Comparison of ENCODE assay signal across 21 cellular contexts in the genomic region with DNA sequence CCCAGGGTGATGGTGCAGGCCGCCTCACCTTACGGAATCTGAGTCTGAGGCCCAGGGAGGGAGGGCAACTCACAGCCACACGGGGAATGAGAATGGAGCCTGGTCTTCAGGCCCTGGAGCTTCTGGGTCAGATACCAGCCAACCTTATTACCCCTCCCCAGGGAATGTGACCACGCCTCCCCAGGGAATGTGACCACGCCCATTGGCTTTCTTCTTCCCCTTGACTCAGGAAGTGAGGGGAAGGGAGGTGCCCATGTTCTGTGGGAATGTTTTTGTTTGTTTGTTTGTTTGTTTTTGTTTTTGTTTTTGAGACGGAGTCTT. TPM values are rescaled to one million over a fixed set of nuclear protein-coding genes. Genes with fewer than 3 reads are reported as not detected.
A peak's percentile ranks its signal among the peaks of the same experiment; 100 is the strongest.
DNase-seq lines count a peak whose midpoint lies in the region; ATAC-seq, FAIRE-seq and TF ChIP-seq lines count a peak whose summit lies in the region.
"Had no signal": no experiment of that assay in that cellular context is flagged by ENCODE, and none has a peak within 500 bp of the region (broad histone marks: within the 10 kb centered on the region; RNA-seq: fewer than 3 reads in every experiment).

No MANE protein-coding gene starts in this region.

- no peak for TF ChIP-seq POLR2A in H54 (IDR thresholded peaks at IDR 0.05; ENCODE audit: low read depth, low read length)

- no peak for ATAC-seq in HG03045 (IDR thresholded peaks at IDR 0.05; ENCODE audit: unreplicated experiment)
- ATAC-seq: activated CD8-positive, alpha-beta T cell treated with anti-CD3 and anti-CD28 coated beads for 36 hours; psoas muscle had no signal

- DNase-seq in A172 (ENCODE audit: low spot score) (peak; percentile 45), H54 (ENCODE audit: insufficient read length, low spot score) (peak; percentile 12), SW480 (ENCODE audit: low spot score) (peak; percentile 75), iPS-NIHi7 (ENCODE audit: extremely low spot score) (peak; percentile 54), 8988T (no peak), NCI-H2196 (lab: John Stamatoyannopoulos, UW; ENCODE audit: unreplicated experiment) (no peak)
- no peak for DNase-seq in stimulated activated CD4-positive, alpha-beta T cell treated with anti-CD3 and anti-CD28 coated beads, Interleukin-4, amount 100 ng/mL, for 24 hours
- DNase-seq: ACHN; activated CD8-positive, alpha-beta T cell treated with anti-CD3 and anti-CD28 coated beads for 36 hours; activated naive CD4-positive, alpha-beta T cell treated with anti-CD3 and anti-CD28 coated beads, Interleukin-2, amount 50 U/mL, for 16 hours; activated T-cell treated with anti-CD3 and anti-CD28 coated beads, Interleukin-2, amount 50 U/mL, for 1 hour; DMS153; hippocampal formation; KG1; NCI-H1105; NCI-H69; psoas muscle; stimulated activated CD8-positive, alpha-beta memory T cell treated with anti-CD3 and anti-CD28 coated beads, Interleukin-4, amount 100 ng/mL, for 48 hours; uterus had no signal

- FAIRE-seq in H54 (lab: Jason Lieb, UNC): no peak
- FAIRE-seq: endometrium had no signal

RNA-seq across cellular contexts. Expression of a gene that starts 57.5 kb away (rescaled TPM):
- 41.7 and 47.5 TPM in 2 replicates for total RNA-seq in A172 (2014; rRNA removed; shearing (Covaris generic))

Comparison
In these comparisons a context has a peak if more than half of its experiments do, and no peak if none do; other contexts are left out.
1. DNase-seq: peak in A172 (single experiment), H54 (single experiment), SW480 (single experiment) and iPS-NIHi7 (single experiment); none in 8988T (single experiment), NCI-H2196 (single experiment) and stimulated activated CD4-positive, alpha-beta T cell treated with anti-CD3 and anti-CD28 coated beads, Interleukin-4, amount 100 ng/mL, for 24 hours (single experiment).